11 cellular contexts compared by ENCODE assay signal in the genomic region with DNA sequence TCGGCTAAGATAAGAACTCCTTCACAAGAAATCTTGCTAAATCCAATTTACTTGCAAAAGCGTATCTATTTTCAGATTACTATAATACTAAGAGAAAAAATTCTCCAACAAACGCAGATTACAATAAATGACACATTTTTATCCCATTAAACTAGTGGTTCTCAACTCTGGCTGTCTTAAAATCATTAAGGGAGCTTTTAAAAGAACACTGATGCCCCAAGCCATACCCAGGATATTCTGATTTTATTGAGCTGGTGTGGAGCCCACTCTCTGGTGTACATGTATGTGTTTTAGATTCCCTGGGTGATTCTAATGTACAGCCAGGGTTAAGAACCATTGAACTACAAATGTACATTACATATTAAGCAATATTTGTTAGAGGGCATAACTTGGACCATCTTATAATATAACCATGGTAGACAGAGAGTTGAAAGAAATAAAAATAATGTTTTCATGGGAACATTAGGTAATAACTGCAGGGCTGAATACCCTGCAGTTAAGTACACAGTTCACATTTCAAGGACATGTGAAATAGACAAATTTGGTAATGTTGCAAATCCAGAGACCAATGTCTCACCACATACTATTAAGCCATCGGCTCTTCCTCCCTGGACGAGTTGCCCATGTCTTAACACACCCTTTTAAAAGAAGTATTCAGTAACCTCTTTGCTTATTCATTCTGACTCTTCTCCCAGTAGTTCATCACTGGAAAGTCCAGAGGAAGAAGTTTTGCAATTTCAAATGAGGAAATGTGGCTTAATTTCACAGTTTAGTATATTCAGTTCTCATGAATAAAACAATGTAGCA. TPM values are rescaled to one million over a fixed set of nuclear protein-coding genes. Genes with fewer than 3 reads are reported as not detected.
DNase-seq lines count a peak whose midpoint lies in the region; ATAC-seq and TF ChIP-seq lines count a peak whose summit lies in the region.
"Had no signal": no experiment of that assay in that cellular context is flagged by ENCODE, and none has a peak within 500 bp of the region (broad histone marks: within the 10 kb centered on the region; RNA-seq: fewer than 3 reads in every experiment).

No MANE protein-coding gene starts in this region.

- no peak overlapping the region for H3K27ac Mint-ChIP-seq in WTC11
- H3K27ac Mint-ChIP-seq in activated CD4-positive, alpha-beta memory T cell treated with anti-CD3 and anti-CD28 coated beads, Interleukin-2, amount 10 ng/mL, durations not matched to agents 7 days and 5 days = no peak overlapping the region
- H3K27ac Mint-ChIP-seq: activated T-helper 1 cell treated with anti-CD3 and anti-CD28 coated beads, Interleukin-12 subunit alpha, Interleukin-12 subunit beta, Interleukin-2, Interleukin-4 antibody, amounts not matched to agents 30 ng/mL and 10 ng/mL and 1 ng/mL, durations not matched to agents 14 hours and 24 hours and 36 hours had no signal

- no peak for TF ChIP-seq CTCF in HCT116 (IDR thresholded peaks at IDR 0.05 in 2 of 3, conservative IDR thresholded peaks at IDR 0.05 in 1 of 3; ENCODE audit: borderline replicate concordance in 1 of 3, insufficient read depth in 1 of 3, low read depth in 2 of 3, low read length in 2 of 3)
- no peak for TF ChIP-seq CTCF in WTC11 (IDR thresholded peaks at IDR 0.05)
- no peak for TF ChIP-seq CTCF in hepatocyte (IDR thresholded peaks at IDR 0.05; ENCODE audit: poor library complexity)

- DNase-seq in HCT116 (ENCODE audit: low read depth, low spot score) (no peak), WTC11 (ENCODE audit: low spot score) (no peak), hepatocyte (ENCODE audit: low spot score) (no peak), NK-92 (lab: John Stamatoyannopoulos, UW; ENCODE audit: unreplicated experiment) (no peak)
- DNase-seq in activated CD4-positive, alpha-beta memory T cell treated with anti-CD3 and anti-CD28 coated beads, Interleukin-2, amount 10 ng/mL, durations not matched to agents 7 days and 5 days = no peak
- DNase-seq: posterior cingulate gyrus had no signal

- no peaks in the 10 kb centered on the region for H3K9me3 Mint-ChIP-seq in WTC11
- no peaks in the 10 kb centered on the region for H3K9me3 Mint-ChIP-seq in activated CD4-positive, alpha-beta memory T cell treated with anti-CD3 and anti-CD28 coated beads, Interleukin-2, amount 10 ng/mL, durations not matched to agents 7 days and 5 days
- H3K9me3 Mint-ChIP-seq: activated T-helper 1 cell treated with anti-CD3 and anti-CD28 coated beads, Interleukin-12 subunit alpha, Interleukin-12 subunit beta, Interleukin-2, Interleukin-4 antibody, amounts not matched to agents 30 ng/mL and 10 ng/mL and 1 ng/mL, durations not matched to agents 14 hours and 24 hours and 36 hours had no signal

- POLR2A ChIA-PET in HCT116 (lab: Charles Lee) = no interaction called here
- POLR2A ChIA-PET in WTC11 (lab: Charles Lee) = no interaction called here
- POLR2A ChIA-PET in activated CD4-positive, alpha-beta memory T cell treated with anti-CD3 and anti-CD28 coated beads, Interleukin-2, amount 10 ng/mL, durations not matched to agents 7 days and 5 days (lab: Charles Lee) = no interaction called here

- peaks cover 3 to 12% of the 10 kb centered on the region in 2 experiments for H3K4me1 ChIP-seq in HCT116 (ENCODE audit: control insufficient read depth in 1 of 2, insufficient read depth in 2 of 2, low read length in 2 of 2)
- H3K4me1 ChIP-seq in hepatocyte (ENCODE audit: insufficient read depth) = peaks cover 8% of the 10 kb centered on the region
- H3K4me1 ChIP-seq in subcutaneous abdominal adipose tissue (ENCODE audit: control insufficient read depth in 5 of 5, insufficient read depth in 5 of 5, low read length in 5 of 5) = peaks cover 0 to 16% (median 9%) of the 10 kb centered on the region in 5 donors

- BruUV-seq in HCT116 (replicated peaks; lab: Mats Ljungman, UMichigan) = no TSS peak

- H3K4me1 Mint-ChIP-seq in WTC11 = peaks cover 27% of the 10 kb centered on the region
- H3K4me1 Mint-ChIP-seq in activated CD4-positive, alpha-beta memory T cell treated with anti-CD3 and anti-CD28 coated beads, Interleukin-2, amount 10 ng/mL, durations not matched to agents 7 days and 5 days = peaks cover 4% of the 10 kb centered on the region

- H3K79me2 ChIP-seq in HCT116 (ENCODE audit: insufficient read depth, low read length) (no peaks in the 10 kb centered on the region), hepatocyte (peaks cover 13% of the 10 kb centered on the region)

- H3K9me2 ChIP-seq in HCT116 (ENCODE audit: insufficient read depth) (no peaks in the 10 kb centered on the region), hepatocyte (replicated peaks; ENCODE audit: insufficient read depth) (no peaks in the 10 kb centered on the region)

- CTCF ChIA-PET in HCT116 (lab: Charles Lee) (interaction anchor here (0.6 kb wide), 1 partner anchor 19 kb away, joined by 4 read pairs; no protein-coding TSS in a partner anchor), WTC11 (lab: Charles Lee) (no interaction called here)
- CTCF ChIA-PET in activated CD4-positive, alpha-beta memory T cell treated with anti-CD3 and anti-CD28 coated beads, Interleukin-2, amount 10 ng/mL, durations not matched to agents 7 days and 5 days (lab: Charles Lee) = no interaction called here

- no peaks in the 10 kb centered on the region for H3K9me3 ChIP-seq in HCT116 (ENCODE audit: control insufficient read depth in 1 of 2, insufficient read depth in 1 of 2, low read depth in 1 of 2, low read length in 2 of 2)
- no peaks in the 10 kb centered on the region for H3K9me3 ChIP-seq in hepatocyte (ENCODE audit: low read depth)
- no peaks in the 10 kb centered on the region for H3K9me3 ChIP-seq in subcutaneous abdominal adipose tissue (ENCODE audit: control insufficient read depth in 5 of 5, low read length in 5 of 5)

- no peak for TF ChIP-seq RAD21 in HCT116 (IDR thresholded peaks at IDR 0.05; ENCODE audit: low read depth)

- no peak for ATAC-seq in HCT116
- no peak for ATAC-seq in WTC11
- no peak for ATAC-seq in GM21529 (IDR thresholded peaks at IDR 0.05; ENCODE audit: unreplicated experiment)
- ATAC-seq in HG03139 (IDR thresholded peaks at IDR 0.05; ENCODE audit: unreplicated experiment) = no peak

- H3K27me3 ChIP-seq in HCT116 (ENCODE audit: insufficient read depth, low read length) = no peaks in the 10 kb centered on the region
- peaks cover 8% of the 10 kb centered on the region for H3K27me3 ChIP-seq in hepatocyte
- no peaks in the 10 kb centered on the region for H3K27me3 ChIP-seq in subcutaneous abdominal adipose tissue (ENCODE audit: control insufficient read depth in 5 of 5, insufficient read depth in 4 of 5, low read length in 5 of 5)

- H3K4me3 ChIP-seq in HCT116 (replicated peaks in 1 of 2; ENCODE audit: low read depth in 1 of 2, low read length in 2 of 2) = 0 out of 4 replicates have a peak overlapping the region, but pooled peaks of 1 of the 2 experiments have one; percentile 0
- H3K4me3 ChIP-seq in hepatocyte = no peak overlapping the region
- no peak overlapping the region for H3K4me3 ChIP-seq in subcutaneous abdominal adipose tissue (ENCODE audit: low read depth in 1 of 5, low read length in 5 of 5)
- H3K4me3 ChIP-seq: SK-N-MC had no signal

- intact Hi-C loops in HCT116 (cut with micrococcal nuclease) = no loop called here

- H4K20me1 ChIP-seq in HCT116 (ENCODE audit: insufficient read depth) (no peaks in the 10 kb centered on the region), hepatocyte (ENCODE audit: insufficient read depth, poor library complexity, severe bottlenecking) (no peaks in the 10 kb centered on the region)

- H3K9ac ChIP-seq in HCT116 (ENCODE audit: low read length) = no peak overlapping the region
- H3K9ac ChIP-seq in subcutaneous abdominal adipose tissue (ENCODE audit: low read length in 5 of 5) = peak overlapping the region in 3 of 5 donors; percentile 12 to 62 (median 32)

- no peaks in the 10 kb centered on the region for H3K36me3 Mint-ChIP-seq in WTC11
- no peaks in the 10 kb centered on the region for H3K36me3 Mint-ChIP-seq in activated CD4-positive, alpha-beta memory T cell treated with anti-CD3 and anti-CD28 coated beads, Interleukin-2, amount 10 ng/mL, durations not matched to agents 7 days and 5 days (ENCODE audit: low read depth)

- 61% methylated on average over 5 of the region's 5 CpGs for WGBS in hepatocyte (ENCODE audit: low lambda C conversion rate, missing lambda C conversion rate)

- no peak overlapping the region for H3K27ac ChIP-seq in HCT116 (ENCODE audit: low read depth, low read length)
- H3K27ac ChIP-seq in hepatocyte = peak overlapping the region; percentile 90
- peak overlapping the region; percentile 84 for H3K27ac ChIP-seq in subcutaneous abdominal adipose tissue (ENCODE audit: low read depth, low read length)
- H3K27ac ChIP-seq: SK-N-MC had no signal

- no peaks in the 10 kb centered on the region for H3K36me3 ChIP-seq in HCT116 (ENCODE audit: control insufficient read depth in 1 of 2, insufficient read depth in 2 of 2, low read length in 2 of 2)
- H3K36me3 ChIP-seq in hepatocyte (replicated peaks; ENCODE audit: insufficient read depth, low read depth) = no peaks in the 10 kb centered on the region
- no peaks in the 10 kb centered on the region for H3K36me3 ChIP-seq in subcutaneous abdominal adipose tissue (ENCODE audit: control insufficient read depth in 5 of 5, insufficient read depth in 5 of 5, low read length in 5 of 5)

- RAD21 ChIA-PET in HCT116 (lab: Charles Lee; ENCODE audit: low non-redundant PET in 1 of 2, low total read pairs in 2 of 2, uncharacterized antibody in 2 of 2, unreplicated experiment in 2 of 2) = no interaction called here

- H2AFZ ChIP-seq in HCT116 (ENCODE audit: low read depth, low read length, poor library complexity, severe bottlenecking) = peak overlapping the region; percentile 18
- no peak overlapping the region for H2AFZ ChIP-seq in hepatocyte

- H3K4me3 Mint-ChIP-seq in WTC11 = no peak overlapping the region
- H3K4me3 Mint-ChIP-seq in activated CD4-positive, alpha-beta memory T cell treated with anti-CD3 and anti-CD28 coated beads, Interleukin-2, amount 10 ng/mL, durations not matched to agents 7 days and 5 days = no peak overlapping the region
- H3K4me3 Mint-ChIP-seq: activated T-helper 1 cell treated with anti-CD3 and anti-CD28 coated beads, Interleukin-12 subunit alpha, Interleukin-12 subunit beta, Interleukin-2, Interleukin-4 antibody, amounts not matched to agents 30 ng/mL and 10 ng/mL and 1 ng/mL, durations not matched to agents 14 hours and 24 hours and 36 hours had no signal

- H3K27me3 Mint-ChIP-seq in WTC11 (ENCODE audit: low read depth) = peaks cover 10% of the 10 kb centered on the region
- H3K27me3 Mint-ChIP-seq in activated CD4-positive, alpha-beta memory T cell treated with anti-CD3 and anti-CD28 coated beads, Interleukin-2, amount 10 ng/mL, durations not matched to agents 7 days and 5 days = peaks cover 9% of the 10 kb centered on the region

- H3K4me2 ChIP-seq in HCT116 (ENCODE audit: low read length) = peak overlapping the region; percentile 29
- peak overlapping the region; percentile 59 for H3K4me2 ChIP-seq in hepatocyte

- TF ChIP-seq POLR2A in HCT116 (IDR thresholded peaks at IDR 0.05; ENCODE audit: borderline replicate concordance, extremely low read depth, insufficient read depth, insufficient read length) = no peak

RNA-seq across cellular contexts. Expression of a gene that starts 6.2 kb away (rescaled TPM):
- total RNA-seq in HCT116 (2021; ENCODE audit: unreplicated experiment) (not detected), WTC11 (2021) (1.5 to 2.0 TPM (median 1.6 TPM) in 3 replicates), hepatocyte (11.1 and 16.3 TPM in 2 replicates)
- polyA plus RNA-seq in HCT116 (2012) = 0.04 and 0.09 TPM in 2 replicates
- 9.3 and 9.9 TPM in 2 replicates for polyA plus RNA-seq in hepatocyte
- 1 to 10 TPM; 5.9 to 6.6 TPM for total RNA-seq in activated CD4-positive, alpha-beta memory T cell treated with anti-CD3 and anti-CD28 coated beads, Interleukin-2, amount 10 ng/mL, durations not matched to agents 7 days and 5 days
